Comparison of ENCODE assay signal across 19 cellular contexts in the genomic region with DNA sequence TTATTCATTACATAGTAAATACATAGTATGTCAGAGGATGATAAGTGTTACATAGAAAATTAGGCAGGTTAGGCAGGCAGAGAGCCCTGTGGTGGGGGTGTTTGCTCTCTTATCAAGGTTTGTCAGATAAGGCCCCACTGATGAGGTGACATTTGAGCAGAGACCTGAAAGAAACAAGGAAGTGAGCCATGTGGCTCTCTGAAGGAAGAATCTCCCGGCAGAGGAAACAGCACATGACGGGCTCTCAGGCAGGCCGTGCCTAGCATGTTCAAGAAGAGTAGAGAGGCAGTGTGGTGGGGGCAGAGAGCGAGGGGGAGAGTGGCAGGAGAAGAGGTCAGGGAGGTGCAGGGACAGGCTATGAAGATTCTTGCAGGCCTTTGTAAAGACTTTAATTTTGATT.
DNase-seq lines count a peak whose midpoint lies in the region; ATAC-seq and TF ChIP-seq lines count a peak whose summit lies in the region.
"Had no signal": no experiment of that assay in that cellular context is flagged by ENCODE, and none has a peak within 500 bp of the region (broad histone marks: within the 10 kb centered on the region; RNA-seq: fewer than 3 reads in every experiment).

No MANE protein-coding gene starts in this region.

- no peaks in the 10 kb centered on the region for H3K36me3 Mint-ChIP-seq in endodermal cell (ENCODE audit: low read depth)
- H3K36me3 Mint-ChIP-seq: CD8-positive, alpha-beta T cell had no signal

- no peak overlapping the region for H3K27ac Mint-ChIP-seq in endodermal cell
- H3K27ac Mint-ChIP-seq: B cell; CD8-positive, alpha-beta T cell; HFFc6 had no signal

- H3K9ac ChIP-seq in endodermal cell (ENCODE audit: extremely low read depth, low read length, poor library complexity, severe bottlenecking): no peak overlapping the region
- H3K9ac ChIP-seq: BLaER1 treated with 17β-estradiol and CSF1 and Interleukin-3, amounts not matched to agents 10 nM and 100 nM had no signal

- H3K4me1 Mint-ChIP-seq in endodermal cell: peaks cover 33% of the 10 kb centered on the region
- H3K4me1 Mint-ChIP-seq: B cell had no signal

- no peaks in the 10 kb centered on the region for H3K9me3 Mint-ChIP-seq in endodermal cell
- H3K9me3 Mint-ChIP-seq: CD8-positive, alpha-beta T cell had no signal

- peaks cover 17% of the 10 kb centered on the region for H3K4me1 ChIP-seq in endodermal cell (ENCODE audit: control insufficient read depth, insufficient read depth, low read length)
- H3K4me1 ChIP-seq in mucosa of descending colon (ENCODE audit: low read depth): peaks cover 13% of the 10 kb centered on the region

- peak; percentile 25 for ATAC-seq in mucosa of descending colon
- ATAC-seq in HG03196 (IDR thresholded peaks at IDR 0.05; ENCODE audit: unreplicated experiment): no peak
- ATAC-seq: CD8-positive, alpha-beta T cell; GM12878; HCT116 had no signal

- WGBS in endodermal cell (ENCODE audit: insufficient coverage in 1 of 2, insufficient read length in 1 of 2), 2 experiments: 59 to 67% methylated on average over 4 of the region's 4 CpGs

- peak; percentile 7 for DNase-seq in NOMO-1 treated with DMSO at 0.1 percent for 48 hours (lab: John Stamatoyannopoulos, UW; ENCODE audit: unreplicated experiment)
- no peak for DNase-seq in NOMO-1 treated with dmso at 0.1 percent for 144 hours (lab: John Stamatoyannopoulos, UW; ENCODE audit: unreplicated experiment)
- DNase-seq in endodermal cell: peak; percentile 70
- DNase-seq in mucosa of descending colon: peak in 2 of 3 donors; percentile 22 to 30
- DNase-seq in kidney glomerular epithelial cell (lab: John Stamatoyannopoulos, UW): no peak
- no peak for DNase-seq in substantia nigra (lab: John Stamatoyannopoulos, UW)
- DNase-seq: CD8-positive, alpha-beta T cell; DMS 273 treated with DMSO at 0.1 percent for 48 hours; DMS53; DND-41; EL; GOT3; H7; HFFc6 had no signal

- no peak overlapping the region for H3K4me3 ChIP-seq in endodermal cell (ENCODE audit: low read length)
- H3K4me3 ChIP-seq in mucosa of descending colon: no peak overlapping the region
- H3K4me3 ChIP-seq: BLaER1 treated with 17β-estradiol and CSF1 and Interleukin-3, amounts not matched to agents 10 nM and 100 nM; GM12878 had no signal

- H3K36me3 ChIP-seq in endodermal cell (ENCODE audit: control insufficient read depth, insufficient read depth, low read length) (no peaks in the 10 kb centered on the region), mucosa of descending colon (ENCODE audit: low read depth) (no peaks in the 10 kb centered on the region)
- H3K36me3 ChIP-seq: BLaER1 treated with 17β-estradiol and CSF1 and Interleukin-3, amounts not matched to agents 10 nM and 100 nM had no signal

- H3K9me3 ChIP-seq in endodermal cell (ENCODE audit: control insufficient read depth, low read length) (no peaks in the 10 kb centered on the region), mucosa of descending colon (no peaks in the 10 kb centered on the region)
- H3K9me3 ChIP-seq: BLaER1 treated with 17β-estradiol and CSF1 and Interleukin-3, amounts not matched to agents 10 nM and 100 nM had no signal

- H3K27me3 ChIP-seq in endodermal cell (ENCODE audit: control insufficient read depth, insufficient read depth, low read length, poor library complexity, severe bottlenecking): no peaks in the 10 kb centered on the region
- H3K27me3 ChIP-seq: BLaER1 treated with 17β-estradiol and CSF1 and Interleukin-3, amounts not matched to agents 10 nM and 100 nM had no signal

- H3K27ac ChIP-seq in endodermal cell (ENCODE audit: low read depth, low read length) (no peak overlapping the region), substantia nigra (ENCODE audit: low read depth, low read length, poor library complexity, severe bottlenecking) (no peak overlapping the region)
- H3K27ac ChIP-seq: BLaER1 treated with 17β-estradiol and CSF1 and Interleukin-3, amounts not matched to agents 10 nM and 100 nM had no signal

- peaks cover 5% of the 10 kb centered on the region for H3K27me3 Mint-ChIP-seq in endodermal cell (ENCODE audit: insufficient read depth)

- H3K4me3 Mint-ChIP-seq in endodermal cell: no peak overlapping the region
- H3K4me3 Mint-ChIP-seq: B cell; CD8-positive, alpha-beta T cell; HFFc6 had no signal

- TF ChIP-seq CTCF in endodermal cell (conservative IDR thresholded peaks at IDR 0.05) (no peak), mucosa of descending colon (IDR thresholded peaks at IDR 0.05) (no peak)

- intact Hi-C loops in mucosa of descending colon (cut with DNase I, micrococcal nuclease): no loop called here

Comparison
In these comparisons a context has a peak if more than half of its experiments do, and no peak if none do; other contexts are left out.
1. DNase-seq: peak in NOMO-1 treated with DMSO at 0.1 percent for 48 hours (single experiment), endodermal cell (single experiment) and mucosa of descending colon (2 of 3); none in NOMO-1 treated with dmso at 0.1 percent for 144 hours (single experiment), kidney glomerular epithelial cell (single experiment) and substantia nigra (0 of 49).